In genomic region chr6:117496383-117496990, GRCh38 we compare ENCODE assay signal across 11 cellular contexts. TPM values are rescaled to one million over a fixed set of nuclear protein-coding genes. Genes with fewer than 3 reads are reported as not detected.
DNase-seq lines count a peak whose midpoint lies in the region; ATAC-seq and TF ChIP-seq lines count a peak whose summit lies in the region.
"Had no signal": no experiment of that assay in that cellular context is flagged by ENCODE, and none has a peak within 500 bp of the region (broad histone marks: within the 10 kb centered on the region; RNA-seq: fewer than 3 reads in every experiment).

No MANE protein-coding gene starts in this region.

- no TSS peak for BruUV-seq in MCF 10A (replicated peaks; lab: Mats Ljungman, UMichigan)

- H3K9me3 ChIP-seq in breast epithelium (no peaks in the 10 kb centered on the region), upper lobe of left lung (no peaks in the 10 kb centered on the region)

- CTCF ChIA-PET in MCF 10A (lab: Yijun Ruan, JAX), result interaction anchor here (0.6 to 2.0 kb wide), 5 partner anchors 11 to 101 kb away, joined by 3 to 23 read pairs (median 4); no protein-coding TSS in a partner anchor

- peak overlapping the region; percentile 98 for H3K27ac Mint-ChIP-seq in MCF 10A (ENCODE audit: low read depth, unreplicated experiment)
- peak overlapping the region; percentile 83 for H3K27ac Mint-ChIP-seq in endothelial cell (ENCODE audit: unreplicated experiment)
- no peak overlapping the region for H3K27ac Mint-ChIP-seq in activated CD4-positive, alpha-beta T cell treated with anti-CD3 and anti-CD28 coated beads, Interleukin-2, amount 10 ng/mL, durations not matched to agents 24 days and 14 days
- H3K27ac Mint-ChIP-seq: neural progenitor cell had no signal

- H3K36me3 Mint-ChIP-seq in MCF 10A (ENCODE audit: insufficient read depth, unreplicated experiment), result peaks cover 7% of the 10 kb centered on the region
- peaks cover 7% of the 10 kb centered on the region for H3K36me3 Mint-ChIP-seq in endothelial cell (ENCODE audit: low read depth, unreplicated experiment)
- no peaks in the 10 kb centered on the region for H3K36me3 Mint-ChIP-seq in activated CD4-positive, alpha-beta T cell treated with anti-CD3 and anti-CD28 coated beads, Interleukin-2, amount 10 ng/mL, durations not matched to agents 24 days and 14 days (ENCODE audit: low read depth)
- H3K36me3 Mint-ChIP-seq: neural progenitor cell had no signal

- ATAC-seq in HG03280 (IDR thresholded peaks at IDR 0.05; ENCODE audit: unreplicated experiment) (peak; percentile 43), upper lobe of left lung (ENCODE audit: low FRiP score in 2 of 2) (no peak)

- H3K9me3 Mint-ChIP-seq in MCF 10A (ENCODE audit: unreplicated experiment) (no peaks in the 10 kb centered on the region), endothelial cell (ENCODE audit: unreplicated experiment) (no peaks in the 10 kb centered on the region)
- H3K9me3 Mint-ChIP-seq in activated CD4-positive, alpha-beta T cell treated with anti-CD3 and anti-CD28 coated beads, Interleukin-2, amount 10 ng/mL, durations not matched to agents 24 days and 14 days, result no peaks in the 10 kb centered on the region
- H3K9me3 Mint-ChIP-seq: neural progenitor cell had no signal

- TF ChIP-seq POLR2A in breast epithelium (IDR thresholded peaks at IDR 0.05) (no peak), upper lobe of left lung (IDR thresholded peaks at IDR 0.05) (no peak), erythroblast (IDR thresholded peaks at IDR 0.05; ENCODE audit: low read length) (no peak)

- no peaks in the 10 kb centered on the region for H3K36me3 ChIP-seq in breast epithelium
- no peaks in the 10 kb centered on the region for H3K36me3 ChIP-seq in upper lobe of left lung
- H3K36me3 ChIP-seq: neural progenitor cell had no signal

- intact Hi-C loops in MCF 10A (cut with micrococcal nuclease), result loop anchor here (5.0 kb wide), 2 partner anchors 44 to 46 kb away; no protein-coding TSS in a partner anchor
- intact Hi-C loops in breast epithelium (cut with DNase I; ENCODE audit: low total_unique reads), result no loop called here
- intact Hi-C loops in activated CD4-positive, alpha-beta T cell treated with anti-CD3 and anti-CD28 coated beads, Interleukin-2, amount 10 ng/mL, durations not matched to agents 24 days and 14 days (cut with micrococcal nuclease), result no loop called here

- H3K27me3 Mint-ChIP-seq in MCF 10A (ENCODE audit: insufficient read depth, unreplicated experiment) (no peaks in the 10 kb centered on the region), endothelial cell (ENCODE audit: unreplicated experiment) (peaks cover 8% of the 10 kb centered on the region)
- H3K27me3 Mint-ChIP-seq in activated CD4-positive, alpha-beta T cell treated with anti-CD3 and anti-CD28 coated beads, Interleukin-2, amount 10 ng/mL, durations not matched to agents 24 days and 14 days, result peaks cover 9% of the 10 kb centered on the region

- TF ChIP-seq EP300 in upper lobe of left lung (IDR thresholded peaks at IDR 0.05), result no peak

- H3K27ac ChIP-seq in breast epithelium, result no peak overlapping the region
- H3K27ac ChIP-seq in upper lobe of left lung, result peak overlapping the region in 3 of 4 donors; percentile 27 to 77 (median 66)
- H3K27ac ChIP-seq: neural progenitor cell had no signal

- WGBS in upper lobe of left lung, 2 donors, result 88 to 100% methylated on average over 1 of the region's 1 CpG

- H3K4me1 ChIP-seq in breast epithelium (no peaks in the 10 kb centered on the region), upper lobe of left lung (peaks cover 35 to 58% (median 46%) of the 10 kb centered on the region in 4 donors)
- H3K4me1 ChIP-seq: neural progenitor cell had no signal

- DNase-seq in MCF 10A (ENCODE audit: unreplicated experiment), result peak; percentile 85
- DNase-seq in breast epithelium (ENCODE audit: low spot score in 2 of 2), result no peak
- DNase-seq in endothelial cell (ENCODE audit: low spot score), result no peak
- no peak for DNase-seq in upper lobe of left lung
- DNase-seq in NCI-H1092 (lab: John Stamatoyannopoulos, UW), result no peak
- DNase-seq in activated CD4-positive, alpha-beta T cell treated with anti-CD3 and anti-CD28 coated beads, Interleukin-2, amount 10 ng/mL, durations not matched to agents 24 days and 14 days, result no peak
- DNase-seq in erythroblast (lab: John Stamatoyannopoulos, UW), result no peak
- DNase-seq: activated T-cell treated with anti-CD3 and anti-CD28 coated beads, Interleukin-2, amount 50 U/mL, for 48 hours; Kasumi-1 had no signal

- H3K4me3 ChIP-seq in breast epithelium (no peak overlapping the region), upper lobe of left lung (peak overlapping the region in 1 of 4 donors; percentile 23)
- H3K4me3 ChIP-seq: neural progenitor cell had no signal

- TF ChIP-seq CTCF in MCF 10A (IDR thresholded peaks at IDR 0.05; ENCODE audit: unreplicated experiment), result no peak
- no peak for TF ChIP-seq CTCF in breast epithelium (IDR thresholded peaks at IDR 0.05)
- no peak for TF ChIP-seq CTCF in endothelial cell (IDR thresholded peaks at IDR 0.05; ENCODE audit: unreplicated experiment)
- no peak for TF ChIP-seq CTCF in upper lobe of left lung (IDR thresholded peaks at IDR 0.05)

- H3K27me3 ChIP-seq in breast epithelium (no peaks in the 10 kb centered on the region), upper lobe of left lung (no peaks in the 10 kb centered on the region)
- H3K27me3 ChIP-seq: neural progenitor cell had no signal

- POLR2A ChIA-PET in MCF 10A (lab: Yijun Ruan, JAX), result interaction anchor here (0.6 to 8.3 kb wide), 13 partner anchors 13 to 973 kb away, joined by 3 to 165 read pairs (median 7); partner anchors contain the start of genes DCBLD1, GOPC and ROS1

- peaks cover 54% of the 10 kb centered on the region for H3K4me1 Mint-ChIP-seq in MCF 10A (ENCODE audit: insufficient read depth, unreplicated experiment)
- H3K4me1 Mint-ChIP-seq in endothelial cell (ENCODE audit: unreplicated experiment), result peaks cover 83% of the 10 kb centered on the region
- H3K4me1 Mint-ChIP-seq in activated CD4-positive, alpha-beta T cell treated with anti-CD3 and anti-CD28 coated beads, Interleukin-2, amount 10 ng/mL, durations not matched to agents 24 days and 14 days, result peaks cover 19% of the 10 kb centered on the region
- H3K4me1 Mint-ChIP-seq: neural progenitor cell had no signal

- H3K4me3 Mint-ChIP-seq in MCF 10A (ENCODE audit: unreplicated experiment), result peak overlapping the region; percentile 67
- no peak overlapping the region for H3K4me3 Mint-ChIP-seq in endothelial cell (ENCODE audit: unreplicated experiment)
- H3K4me3 Mint-ChIP-seq in activated CD4-positive, alpha-beta T cell treated with anti-CD3 and anti-CD28 coated beads, Interleukin-2, amount 10 ng/mL, durations not matched to agents 24 days and 14 days, result no peak overlapping the region
- H3K4me3 Mint-ChIP-seq: neural progenitor cell had no signal

RNA-seq across cellular contexts. Expression of gene DCBLD1, which starts 14.0 kb away (rescaled TPM):
- total RNA-seq in MCF 10A (2022) (25.4 and 26.8 TPM in 2 replicates), breast epithelium (10 to 100 TPM; 10.4 to 16.0 (median 11.8) TPM), endothelial cell (ENCODE audit: unreplicated experiment) (203 TPM), upper lobe of left lung (10 to 100 TPM; 12.5 to 48.1 (median 19.6) TPM)
- 3.7 and 4.8 TPM in 2 replicates for total RNA-seq in activated CD4-positive, alpha-beta T cell treated with anti-CD3 and anti-CD28 coated beads, Interleukin-2, amount 10 ng/mL, durations not matched to agents 24 days and 14 days

Comparison
In these comparisons a context has a peak if more than half of its experiments do, and no peak if none do; other contexts are left out.
1. H3K27ac ChIP-seq: peak in upper lobe of left lung (3 of 4); none in breast epithelium (0 of 2).